In genomic region chrX:130523460-130524394, GRCh38 we compare ENCODE assay signal across 8 cellular contexts.
DNase-seq lines count a peak whose midpoint lies in the region; ATAC-seq and TF ChIP-seq lines count a peak whose summit lies in the region.

No MANE protein-coding gene starts in this region.

- no peak overlapping the region for H3K4me2 ChIP-seq in smooth muscle cell

- TF ChIP-seq CTCF in astrocyte of the spinal cord (IDR thresholded peaks at IDR 0.05; ENCODE audit: low read depth, low read length): no peak
- no peak for TF ChIP-seq CTCF in smooth muscle cell (IDR thresholded peaks at IDR 0.05; ENCODE audit: borderline replicate concordance, insufficient read depth, poor library complexity, severe bottlenecking)

- no peak overlapping the region for H3K9ac ChIP-seq in smooth muscle cell (ENCODE audit: low read depth)

- no peak overlapping the region for H3K27ac ChIP-seq in smooth muscle cell (ENCODE audit: low read depth)

- in situ Hi-C loops in astrocyte of the spinal cord (cut with HindIII; ENCODE audit: low sequenced_read_pairs): no loop called here

- H3K27me3 ChIP-seq in smooth muscle cell (ENCODE audit: low read depth): no peaks in the 10 kb centered on the region

- no peaks in the 10 kb centered on the region for H3F3A ChIP-seq in smooth muscle cell (ENCODE audit: low read depth)

- H2AFZ ChIP-seq in smooth muscle cell (ENCODE audit: low read depth): no peak overlapping the region

- H3K9me3 ChIP-seq in smooth muscle cell (replicated peaks; ENCODE audit: low read depth): no peaks in the 10 kb centered on the region

- no peaks in the 10 kb centered on the region for H3K79me2 ChIP-seq in smooth muscle cell (ENCODE audit: low read depth)

- DNase-seq in COLO829 (ENCODE audit: low spot score): peak; percentile 36
- DNase-seq in NCI-H1092 (lab: John Stamatoyannopoulos, UW): peak; percentile 11
- peak; percentile 11 for DNase-seq in astrocyte of the spinal cord (ENCODE audit: low read depth, low spot score)
- DNase-seq in iPS-NIHi7 (ENCODE audit: extremely low spot score): peak; percentile 84
- peak; percentile 2 for DNase-seq in smooth muscle cell (lab: John Stamatoyannopoulos, UW; ENCODE audit: unreplicated experiment)
- no peak for DNase-seq in stimulated activated CD4-positive, alpha-beta T cell treated with anti-CD3 and anti-CD28 coated beads, Interleukin-4, amount 100 ng/mL, for 1 hour
- DNase-seq in CD1c-positive myeloid dendritic cell (ENCODE audit: extremely low spot score): no peak

- WGBS in smooth muscle cell (ENCODE audit: low lambda C conversion rate): 78% methylated on average over 42 of the region's 42 CpGs

- H3K4me1 ChIP-seq in smooth muscle cell (ENCODE audit: low read depth): no peaks in the 10 kb centered on the region

- ATAC-seq in HG03039 (IDR thresholded peaks at IDR 0.05; ENCODE audit: unreplicated experiment): no peak

- peak overlapping the region; percentile 29 for H3K4me3 ChIP-seq in astrocyte of the spinal cord (ENCODE audit: low read depth, low read length)
- peak overlapping the region; percentile 4 for H3K4me3 ChIP-seq in smooth muscle cell

- H3K36me3 ChIP-seq in smooth muscle cell (ENCODE audit: low read depth): no peaks in the 10 kb centered on the region

- H4K20me1 ChIP-seq in smooth muscle cell (ENCODE audit: low read depth): no peaks in the 10 kb centered on the region

Comparison
In these comparisons a context has a peak if more than half of its experiments do, and no peak if none do; other contexts are left out.
1. DNase-seq: peak in COLO829 (single experiment), NCI-H1092 (single experiment), astrocyte of the spinal cord (single experiment), iPS-NIHi7 (single experiment) and smooth muscle cell (single experiment); none in stimulated activated CD4-positive, alpha-beta T cell treated with anti-CD3 and anti-CD28 coated beads, Interleukin-4, amount 100 ng/mL, for 1 hour (single experiment) and CD1c-positive myeloid dendritic cell (single experiment).